In genomic region chr1:205273551-205273982, GRCh38 we compare ENCODE assay signal across 8 cellular contexts. TPM values are rescaled to one million over a fixed set of nuclear protein-coding genes. Genes with fewer than 3 reads are reported as not detected.
A peak's percentile ranks its signal among the peaks of the same experiment; 100 is the strongest.
DNase-seq lines count a peak whose midpoint lies in the region; ATAC-seq, FAIRE-seq and TF ChIP-seq lines count a peak whose summit lies in the region.

No MANE protein-coding gene starts in this region.

- H3K79me2 ChIP-seq in keratinocyte (ENCODE audit: control insufficient read depth, insufficient read depth, low read length) = no peaks in the 10 kb centered on the region

- FAIRE-seq in keratinocyte (lab: Jason Lieb, UNC) = peak; percentile 86

- no peaks in the 10 kb centered on the region for H3K9me3 Mint-ChIP-seq in activated B cell treated with CpG ODN at 0.5 μM for 24 hours

- ATAC-seq in HG03139 (IDR thresholded peaks at IDR 0.05; ENCODE audit: unreplicated experiment) (peak; percentile 58), activated B cell treated with CpG ODN at 0.5 μM for 24 hours (ENCODE audit: low read depth) (peak; percentile 89), GM18519 (IDR thresholded peaks at IDR 0.05; ENCODE audit: low FRiP score, unreplicated experiment) (no peak)

- peak overlapping the region; percentile 76 for H3K27ac Mint-ChIP-seq in activated B cell treated with CpG ODN at 0.5 μM for 24 hours

- no peak overlapping the region for H3K9ac ChIP-seq in keratinocyte (ENCODE audit: control insufficient read depth, extremely low read depth, insufficient read depth, low read length)

- no peaks in the 10 kb centered on the region for H3K9me3 ChIP-seq in keratinocyte (ENCODE audit: control insufficient read depth, low read depth, low read length)

- POLR2A ChIA-PET in activated B cell treated with CpG ODN at 0.5 μM for 24 hours (lab: Charles Lee) = interaction anchor here (0.6 to 35.7 kb wide), 11 partner anchors 13 to 429 kb away, joined by 3 to 1622 read pairs (median 4); partner anchors contain the start of gene NUAK2

- H3K4me2 ChIP-seq in keratinocyte (ENCODE audit: control insufficient read depth, extremely low read depth, insufficient read depth, low read depth, low read length) = no peak overlapping the region

- H3K4me3 ChIP-seq in GM12865 (ENCODE audit: low read depth, low read length) (no peak overlapping the region), cardiac fibroblast (replicated peaks in 1 of 2; ENCODE audit: low read depth in 2 of 2, low read length in 2 of 2) (no peak overlapping the region), keratinocyte (ENCODE audit: control insufficient read depth in 2 of 3, extremely low read depth in 1 of 3, insufficient read depth in 2 of 3, low read depth in 1 of 3, low read length in 3 of 3) (no peak overlapping the region)

- H3K4me1 ChIP-seq in keratinocyte (ENCODE audit: control insufficient read depth, extremely low read depth, insufficient read depth, low read length) = peaks cover 26% of the 10 kb centered on the region

- no peak overlapping the region for H3K27ac ChIP-seq in keratinocyte (ENCODE audit: control insufficient read depth, insufficient read depth, low read length)

- DNase-seq in GM12865 (ENCODE audit: low read depth) = peak; percentile 87
- peak; percentile 90 for DNase-seq in NCI-H2227 (lab: John Stamatoyannopoulos, UW; ENCODE audit: unreplicated experiment)
- peak; percentile 77 for DNase-seq in activated B cell treated with CpG ODN at 0.5 μM for 24 hours
- peak; percentile 81 to 82 for DNase-seq in cardiac fibroblast (ENCODE audit: low read depth in 2 of 2)
- DNase-seq in keratinocyte (ENCODE audit: low read depth, low spot score) = no peak
- peak; percentile 74 to 78 (median 77) for DNase-seq in stimulated activated CD4-positive, alpha-beta T cell treated with anti-CD3 and anti-CD28 coated beads, Interleukin-1b, Interleukin-23, amount 100 ng/mL, for 24 hours (ENCODE audit: low read depth in 4 of 4, low spot score in 1 of 4)

- TF ChIP-seq CTCF in GM12865 (IDR thresholded peaks at IDR 0.05; ENCODE audit: insufficient read depth, low read depth, low read length, missing control alignments) = peak; percentile 99
- peak; percentile 56 for TF ChIP-seq CTCF in activated B cell treated with CpG ODN at 0.5 μM for 24 hours (IDR thresholded peaks at IDR 0.05)
- peak; percentile 98 for TF ChIP-seq CTCF in cardiac fibroblast (IDR thresholded peaks at IDR 0.05; ENCODE audit: low read depth, low read length)
- peak; percentile 99 for TF ChIP-seq CTCF in keratinocyte (optimal IDR thresholded peaks at IDR 0.05 in 1 of 3, IDR thresholded peaks at IDR 0.05 in 1 of 3, conservative IDR thresholded peaks at IDR 0.05 in 1 of 3; ENCODE audit: extremely low read depth in 1 of 3, insufficient read depth in 2 of 3, low read length in 3 of 3)

- no peak overlapping the region for H2AFZ ChIP-seq in keratinocyte (ENCODE audit: control insufficient read depth, low read length)

- no peaks in the 10 kb centered on the region for H3K9me1 ChIP-seq in keratinocyte (ENCODE audit: control insufficient read depth, extremely low read depth, insufficient read depth, low read length)

- intact Hi-C loops in activated B cell treated with CpG ODN at 0.5 μM for 24 hours (cut with micrococcal nuclease) = loop anchor here (1.0 kb wide), 7 partner anchors 12 to 251 kb away; partner anchors contain the start of gene NUAK2

- CTCF ChIA-PET in activated B cell treated with CpG ODN at 0.5 μM for 24 hours (lab: Charles Lee) = interaction anchor here (0.8 to 10.5 kb wide), 32 partner anchors 13 to 320 kb away, joined by 3 to 585 read pairs (median 8); partner anchors contain the start of genes BLACAT1, KLHDC8A, NUAK2 and RBBP5

- dilution Hi-C loops in keratinocyte (cut with MboI; ENCODE audit: extremely low pct_ligation_motif_present, low sequenced_read_pairs) = no loop called here

- H4K20me1 ChIP-seq in keratinocyte (ENCODE audit: control insufficient read depth, extremely low read depth, insufficient read depth, low read length) = no peaks in the 10 kb centered on the region

- peak overlapping the region; percentile 35 for H3K4me3 Mint-ChIP-seq in activated B cell treated with CpG ODN at 0.5 μM for 24 hours

- H3K27me3 ChIP-seq in keratinocyte (ENCODE audit: control insufficient read depth, extremely low read depth, insufficient read depth, low read length) = no peaks in the 10 kb centered on the region

- H3K36me3 Mint-ChIP-seq in activated B cell treated with CpG ODN at 0.5 μM for 24 hours (ENCODE audit: low read depth) = no peaks in the 10 kb centered on the region

- H3K36me3 ChIP-seq in keratinocyte (ENCODE audit: control insufficient read depth in 2 of 2, extremely low read depth in 1 of 2, insufficient read depth in 2 of 2, low read length in 2 of 2) = no peaks in the 10 kb centered on the region

- no peaks in the 10 kb centered on the region for H3K27me3 Mint-ChIP-seq in activated B cell treated with CpG ODN at 0.5 μM for 24 hours

- H3K4me1 Mint-ChIP-seq in activated B cell treated with CpG ODN at 0.5 μM for 24 hours = peaks cover 54% of the 10 kb centered on the region

RNA-seq across cellular contexts. Expression of gene TMCC2, which starts 45.8 kb away (rescaled TPM):
- 1.2 and 1.4 TPM in 2 replicates for total RNA-seq in activated B cell treated with CpG ODN at 0.5 μM for 24 hours
- 0.60 to 1.8 TPM (median 0.83 TPM) in 3 replicates for polyA plus RNA-seq in keratinocyte
- polyA plus RNA-seq in keratinocyte (2011; ENCODE audit: low read depth) = 0.27 TPM
- 0.69 and 1.4 TPM in 2 replicates for polyA plus RNA-seq in keratinocyte (2011; cell fraction: cytosol; rRNA removed)
- polyA plus RNA-seq in keratinocyte (2011; cell fraction: nucleus; rRNA removed) = 1.3 and 1.7 TPM in 2 replicates
- 0.17 and 0.79 TPM in 2 replicates for polyA plus RNA-seq in keratinocyte (2012; ENCODE audit: low replicate concordance)
- polyA minus RNA-seq in keratinocyte = 1.2 to 2.4 TPM (median 2.4 TPM) in 3 replicates
- polyA minus RNA-seq in keratinocyte (2011; cell fraction: cytosol; rRNA and poly(A)+ RNA removed) = 3.1 TPM
- 0.95 and 1.6 TPM in 2 replicates for polyA minus RNA-seq in keratinocyte (2011; cell fraction: nucleus; rRNA and poly(A)+ RNA removed)

RNA-seq across cellular contexts. Expression of gene NUAK2, which starts 48.0 kb away (rescaled TPM):
- 26.1 and 26.2 TPM in 2 replicates for total RNA-seq in activated B cell treated with CpG ODN at 0.5 μM for 24 hours
- 2.8 to 5.9 TPM (median 3.9 TPM) in 3 replicates for polyA plus RNA-seq in keratinocyte
- polyA plus RNA-seq in keratinocyte (2011; ENCODE audit: low read depth) = 2.9 TPM
- 3.0 TPM in 2 replicates for polyA plus RNA-seq in keratinocyte (2011; cell fraction: cytosol; rRNA removed)
- 7.9 and 8.2 TPM in 2 replicates for polyA plus RNA-seq in keratinocyte (2011; cell fraction: nucleus; rRNA removed)
- 5.4 and 7.6 TPM in 2 replicates for polyA plus RNA-seq in keratinocyte (2012; ENCODE audit: low replicate concordance)
- 4.1 to 8.7 TPM (median 4.3 TPM) in 3 replicates for polyA minus RNA-seq in keratinocyte
- polyA minus RNA-seq in keratinocyte (2011; cell fraction: cytosol; rRNA and poly(A)+ RNA removed) = 5.8 TPM
- 9.7 and 12.9 TPM in 2 replicates for polyA minus RNA-seq in keratinocyte (2011; cell fraction: nucleus; rRNA and poly(A)+ RNA removed)
